15 cellular contexts compared by ENCODE assay signal in genomic region chr16:52497067-52497816, GRCh38. TPM values are rescaled to one million over a fixed set of nuclear protein-coding genes. Genes with fewer than 3 reads are reported as not detected.
A peak's percentile ranks its signal among the peaks of the same experiment; 100 is the strongest.
DNase-seq lines count a peak whose midpoint lies in the region; ATAC-seq and TF ChIP-seq lines count a peak whose summit lies in the region.
"Had no signal": no experiment of that assay in that cellular context is flagged by ENCODE, and none has a peak within 500 bp of the region (broad histone marks: within the 10 kb centered on the region; RNA-seq: fewer than 3 reads in every experiment).

No MANE protein-coding gene starts in this region.

- ATAC-seq in GM21367 (IDR thresholded peaks at IDR 0.05; ENCODE audit: unreplicated experiment) (no peak), GM18511 (IDR thresholded peaks at IDR 0.05; ENCODE audit: unreplicated experiment) (no peak)
- ATAC-seq: activated T-cell treated with anti-CD3 and anti-CD28 coated beads, Interleukin-2, amount 50 U/mL, for 4 hours; heart left ventricle; stimulated activated naive B cell treated with anti-CD40 and anti-IgM and Interleukin-4, amounts not matched to agents 10 μg/mL and 1 μg/mL and 100 μg/mL, for 72 hours had no signal

- DNase-seq in HT1080 (ENCODE audit: low read depth): peak; percentile 3
- peak; percentile 86 for DNase-seq in NCI-H2227 treated with DMSO at 0.1 percent for 48 hours (lab: John Stamatoyannopoulos, UW)
- DNase-seq in progenitor cell of endocrine pancreas (ENCODE audit: low spot score, unreplicated experiment): no peak
- DNase-seq in retina: no peak
- no peak for DNase-seq in T-helper 1 cell
- DNase-seq: activated T-cell treated with anti-CD3 and anti-CD28 coated beads, Interleukin-2, amount 50 U/mL, for 4 hours; DND-41; H7; heart left ventricle; stimulated activated naive B cell treated with anti-CD40 and anti-IgM and Interleukin-4, amounts not matched to agents 10 μg/mL and 1 μg/mL and 100 μg/mL, for 72 hours; T1000 had no signal

- H3K36me3 Mint-ChIP-seq in brain (peaks cover 4% of the 10 kb centered on the region), progenitor cell of endocrine pancreas (ENCODE audit: insufficient read depth) (peaks cover 3% of the 10 kb centered on the region)
- H3K36me3 Mint-ChIP-seq: stimulated activated naive B cell treated with anti-CD40 and anti-IgM and Interleukin-4, amounts not matched to agents 10 μg/mL and 1 μg/mL and 100 μg/mL, for 72 hours had no signal

- H3K9me3 Mint-ChIP-seq in brain: no peaks in the 10 kb centered on the region
- H3K9me3 Mint-ChIP-seq in progenitor cell of endocrine pancreas (ENCODE audit: low read depth): no peaks in the 10 kb centered on the region
- H3K9me3 Mint-ChIP-seq: activated T-cell treated with anti-CD3 and anti-CD28 coated beads, Interleukin-2, amount 50 U/mL, for 4 hours; stimulated activated naive B cell treated with anti-CD40 and anti-IgM and Interleukin-4, amounts not matched to agents 10 μg/mL and 1 μg/mL and 100 μg/mL, for 72 hours had no signal

- TF ChIP-seq CTCF in brain (conservative IDR thresholded peaks at IDR 0.05) (no peak), progenitor cell of endocrine pancreas (IDR thresholded peaks at IDR 0.05; ENCODE audit: unreplicated experiment) (no peak)

- H3K4me1 Mint-ChIP-seq in brain (peaks cover 94% of the 10 kb centered on the region), progenitor cell of endocrine pancreas (ENCODE audit: low read depth) (peaks cover 81% of the 10 kb centered on the region)
- H3K4me1 Mint-ChIP-seq: stimulated activated naive B cell treated with anti-CD40 and anti-IgM and Interleukin-4, amounts not matched to agents 10 μg/mL and 1 μg/mL and 100 μg/mL, for 72 hours had no signal

- H3K4me3 Mint-ChIP-seq in brain (peak overlapping the region; percentile 65 to 80 (median 77)), progenitor cell of endocrine pancreas (ENCODE audit: low read depth) (peak overlapping the region; percentile 39)
- H3K4me3 Mint-ChIP-seq: activated T-cell treated with anti-CD3 and anti-CD28 coated beads, Interleukin-2, amount 50 U/mL, for 4 hours; stimulated activated naive B cell treated with anti-CD40 and anti-IgM and Interleukin-4, amounts not matched to agents 10 μg/mL and 1 μg/mL and 100 μg/mL, for 72 hours had no signal

- no peaks in the 10 kb centered on the region for H3K27me3 Mint-ChIP-seq in brain
- H3K27me3 Mint-ChIP-seq in progenitor cell of endocrine pancreas: no peaks in the 10 kb centered on the region
- H3K27me3 Mint-ChIP-seq: stimulated activated naive B cell treated with anti-CD40 and anti-IgM and Interleukin-4, amounts not matched to agents 10 μg/mL and 1 μg/mL and 100 μg/mL, for 72 hours had no signal

- H3K27ac Mint-ChIP-seq in brain (peak overlapping the region; percentile 86 to 99 (median 94)), progenitor cell of endocrine pancreas (peak overlapping the region; percentile 75)
- H3K27ac Mint-ChIP-seq: stimulated activated naive B cell treated with anti-CD40 and anti-IgM and Interleukin-4, amounts not matched to agents 10 μg/mL and 1 μg/mL and 100 μg/mL, for 72 hours had no signal

RNA-seq across cellular contexts. Expression of gene TOX3, which starts 49.7 kb away (rescaled TPM):
- total RNA-seq in HT1080 (2014; rRNA removed; shearing (Covaris generic)): not detected in 2 replicates
- not detected in 2 replicates for polyA plus RNA-seq in HT1080 (2015; cell fraction: cytosol; rRNA removed)
- polyA plus RNA-seq in HT1080 (2015; cell fraction: nucleus; rRNA removed): not detected in 2 replicates
- polyA plus RNA-seq in brain (ENCODE audit: insufficient read depth, low read depth, low replicate concordance): 38.1 TPM
- total RNA-seq in progenitor cell of endocrine pancreas: 80.8 and 84.8 TPM in 2 replicates
- total RNA-seq: NCI-H460 had no signal
- polyA plus RNA-seq: heart left ventricle had no signal

Comparison
In these comparisons a context has a peak if more than half of its experiments do, and no peak if none do; other contexts are left out.
1. DNase-seq: peak in HT1080 (single experiment) and NCI-H2227 treated with DMSO at 0.1 percent for 48 hours (single experiment); none in progenitor cell of endocrine pancreas (single experiment), retina (single experiment) and T-helper 1 cell (0 of 5).
2. RNA of gene TOX3, which starts 49.7 kb away (total RNA-seq): 80.8 to 84.8 TPM in progenitor cell of endocrine pancreas; not detected in HT1080; every median in the first group is over 10 times any median in the second.